Comparison of ENCODE assay signal across 1 cellular context in the genomic region with DNA sequence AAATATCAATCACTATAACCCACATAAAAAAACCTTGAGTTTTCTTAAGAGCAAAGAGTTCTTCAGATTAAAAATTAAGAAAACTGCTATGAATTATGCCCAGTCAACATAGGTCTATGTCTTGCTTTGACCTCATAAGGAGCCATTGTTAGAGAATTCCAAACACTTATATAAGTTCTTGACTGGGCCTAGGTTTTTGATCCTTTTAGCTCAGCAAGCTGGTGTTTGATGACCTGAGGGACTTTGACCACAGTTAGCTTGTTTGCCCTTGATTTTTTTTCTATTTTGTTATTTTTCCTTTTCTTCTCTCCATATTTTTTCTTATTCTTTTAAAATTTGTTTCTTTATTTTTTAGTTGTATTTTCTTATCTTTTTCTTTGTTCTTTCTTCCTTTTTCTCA.
TF ChIP-seq lines count a peak whose summit lies in the region.

No MANE protein-coding gene starts in this region.

TF ChIP-seq in HepG2, 621 proteins besides CTCF, POLR2A, EP300 and RAD21 (continued from another document):
- TF ChIP-seq, protein P1, sequence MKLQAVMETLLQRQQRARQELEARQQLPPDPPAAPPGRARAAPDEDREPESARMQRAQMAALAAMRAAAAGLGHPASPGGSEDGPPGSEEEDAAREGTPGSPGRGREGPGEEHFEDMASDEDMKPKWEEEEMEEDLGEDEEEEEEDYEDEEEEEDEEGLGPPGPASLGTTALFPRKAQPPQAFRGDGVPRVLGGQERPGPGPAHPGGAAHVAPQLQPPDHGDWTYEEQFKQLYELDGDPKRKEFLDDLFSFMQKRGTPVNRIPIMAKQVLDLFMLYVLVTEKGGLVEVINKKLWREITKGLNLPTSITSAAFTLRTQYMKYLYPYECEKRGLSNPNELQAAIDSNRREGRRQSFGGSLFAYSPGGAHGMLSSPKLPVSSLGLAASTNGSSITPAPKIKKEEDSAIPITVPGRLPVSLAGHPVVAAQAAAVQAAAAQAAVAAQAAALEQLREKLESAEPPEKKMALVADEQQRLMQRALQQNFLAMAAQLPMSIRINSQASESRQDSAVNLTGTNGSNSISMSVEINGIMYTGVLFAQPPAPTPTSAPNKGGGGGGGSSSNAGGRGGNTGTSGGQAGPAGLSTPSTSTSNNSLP (IDR thresholded peaks at IDR 0.05; ENCODE audit: low read depth, low read length), result 0 out of 2 replicates have a peak, but pooled peaks have one; percentile 13
- TF ChIP-seq NFIC (IDR thresholded peaks at IDR 0.05; ENCODE audit: low read length) (0 out of 2 replicates have a peak, but pooled peaks have one; percentile 31), MATR3 (CRISPR knock-in tag; IDR thresholded peaks at IDR 0.05) (no peak), NR2F1 (CRISPR knock-in tag; IDR thresholded peaks at IDR 0.05) (peak in 1 of 2 experiments; percentile 12; a peak in 1 of 4 replicates), EHMT2 (IDR thresholded peaks at IDR 0.05; ENCODE audit: borderline replicate concordance, low read depth, low read length) (0 out of 2 replicates have a peak, but pooled peaks have one; percentile 25), NR2F6 (IDR thresholded peaks at IDR 0.05) (peak; percentile 29; the same call in 1 of the 2 replicates), NR2F6 (CRISPR knock-in tag; IDR thresholded peaks at IDR 0.05) (no peak), ZNF556 (CRISPR knock-in tag; IDR thresholded peaks at IDR 0.05; ENCODE audit: borderline replicate concordance) (no peak), MED1 (CRISPR knock-in tag; IDR thresholded peaks at IDR 0.05) (0 out of 2 replicates have a peak, but pooled peaks have one; percentile 21), RARA (CRISPR knock-in tag; IDR thresholded peaks at IDR 0.05) (0 out of 2 replicates have a peak, but pooled peaks have one; percentile 38)
- TF ChIP-seq, protein P2, sequence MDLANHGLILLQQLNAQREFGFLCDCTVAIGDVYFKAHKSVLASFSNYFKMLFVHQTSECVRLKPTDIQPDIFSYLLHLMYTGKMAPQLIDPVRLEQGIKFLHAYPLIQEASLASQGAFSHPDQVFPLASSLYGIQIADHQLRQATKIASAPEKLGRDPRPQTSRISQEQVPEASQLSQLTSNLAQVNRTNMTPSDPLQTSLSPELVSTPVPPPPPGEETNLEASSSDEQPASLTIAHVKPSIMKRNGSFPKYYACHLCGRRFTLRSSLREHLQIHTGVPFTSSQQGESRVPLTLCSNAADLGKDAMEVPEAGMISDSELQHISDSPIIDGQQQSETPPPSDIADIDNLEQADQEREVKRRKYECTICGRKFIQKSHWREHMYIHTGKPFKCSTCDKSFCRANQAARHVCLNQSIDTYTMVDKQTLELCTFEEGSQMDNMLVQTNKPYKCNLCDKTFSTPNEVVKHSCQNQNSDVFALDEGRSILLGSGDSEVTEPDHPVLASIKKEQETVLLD (CRISPR knock-in tag; IDR thresholded peaks at IDR 0.05; ENCODE audit: low read depth), result no peak
- TF ChIP-seq, protein P3, sequence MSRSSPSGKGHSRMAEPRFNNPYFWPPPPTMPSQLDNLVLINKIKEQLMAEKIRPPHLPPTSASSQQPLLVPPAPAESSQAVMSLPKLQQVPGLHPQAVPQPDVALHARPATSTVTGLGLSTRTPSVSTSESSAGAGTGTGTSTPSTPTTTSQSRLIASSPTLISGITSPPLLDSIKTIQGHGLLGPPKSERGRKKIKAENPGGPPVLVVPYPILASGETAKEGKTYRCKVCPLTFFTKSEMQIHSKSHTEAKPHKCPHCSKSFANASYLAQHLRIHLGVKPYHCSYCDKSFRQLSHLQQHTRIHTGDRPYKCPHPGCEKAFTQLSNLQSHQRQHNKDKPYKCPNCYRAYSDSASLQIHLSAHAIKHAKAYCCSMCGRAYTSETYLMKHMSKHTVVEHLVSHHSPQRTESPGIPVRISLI (CRISPR knock-in tag; IDR thresholded peaks at IDR 0.05; ENCODE audit: borderline replicate concordance), result peak; percentile 37; the same call in 1 of the 2 replicates
